ENCODE assay signal across 8 cellular contexts in the genomic region with DNA sequence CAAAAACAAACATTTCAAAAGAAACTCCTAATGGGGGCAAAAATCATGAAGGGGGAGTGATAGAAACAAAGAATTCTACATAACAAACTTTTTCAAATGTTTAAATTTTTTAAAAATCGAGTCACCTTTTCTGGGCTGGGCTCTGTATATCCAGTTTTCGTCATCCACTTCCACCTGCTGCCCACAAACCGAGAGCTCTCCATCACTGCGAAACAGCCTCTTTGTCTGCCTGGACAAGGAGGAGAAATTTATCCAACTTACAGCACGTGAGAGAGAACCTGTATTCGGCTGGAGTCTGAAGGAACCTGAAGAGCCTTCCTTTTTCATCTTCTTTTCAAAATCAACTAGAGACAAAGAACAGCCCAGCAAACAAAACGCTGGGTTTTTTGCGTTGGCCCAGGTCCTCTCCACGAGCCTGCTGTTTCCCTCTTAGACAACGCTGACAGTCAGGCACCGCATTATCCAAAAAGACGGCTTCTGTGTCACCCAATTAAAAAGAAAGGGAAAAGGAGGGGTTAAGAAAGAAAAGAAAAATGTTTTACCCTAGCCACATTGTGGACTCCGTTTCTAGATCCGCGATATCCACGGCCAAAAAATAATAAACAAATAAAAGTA.
DNase-seq lines count a peak whose midpoint lies in the region; ATAC-seq, FAIRE-seq and TF ChIP-seq lines count a peak whose summit lies in the region.

No MANE protein-coding gene starts in this region.

- peak overlapping the region; percentile 79 for H3K27ac ChIP-seq in HepG2 (ENCODE audit: extremely low read length, insufficient read depth, low read length)
- peak overlapping the region; percentile 6 for H3K27ac ChIP-seq in subcutaneous abdominal adipose tissue (ENCODE audit: low read depth, low read length)

- ATAC-seq in HepG2 (no peak), HG03565 (IDR thresholded peaks at IDR 0.05; ENCODE audit: unreplicated experiment) (no peak)

- no peak for DNase-seq in LNCaP clone FGC (ENCODE audit: low read depth)
- peak; percentile 62 for DNase-seq in cerebellar cortex (ENCODE audit: low spot score)
- no peak for DNase-seq in HepG2 (ENCODE audit: low spot score)
- no peak for DNase-seq in islet precursor cell
- no peak for DNase-seq in NCI-H2029 (lab: John Stamatoyannopoulos, UW)
- DNase-seq in GM13976 (ENCODE audit: low spot score): no peak

- H2AFZ ChIP-seq in HepG2 (ENCODE audit: low read length): no peak overlapping the region

- no peak for TF ChIP-seq CTCF in LNCaP clone FGC (IDR thresholded peaks at IDR 0.05; ENCODE audit: control insufficient read depth, extremely low read depth, insufficient read depth)
- TF ChIP-seq CTCF in HepG2 (CRISPR knock-in tag; IDR thresholded peaks at IDR 0.05): no peak
- TF ChIP-seq CTCF in GM13976 (IDR thresholded peaks at IDR 0.05; ENCODE audit: borderline replicate concordance, control extremely low read depth, extremely low read depth, insufficient read depth, missing control alignments): no peak

- H3K4me1 ChIP-seq in HepG2 (ENCODE audit: insufficient read depth, low read length) (peaks cover 45% of the 10 kb centered on the region), subcutaneous abdominal adipose tissue (ENCODE audit: control insufficient read depth in 5 of 5, insufficient read depth in 5 of 5, low read length in 5 of 5) (peaks cover 0 to 19% (median 10%) of the 10 kb centered on the region in 5 donors)

- H3K4me3 ChIP-seq in LNCaP clone FGC (ENCODE audit: low read depth, low read length): peak overlapping the region; percentile 48
- peak overlapping the region; percentile 60 to 84 (median 64) for H3K4me3 ChIP-seq in HepG2 (replicated peaks in 1 of 3; ENCODE audit: insufficient read depth in 1 of 3, low read depth in 2 of 3, low read length in 3 of 3)
- peak overlapping the region; percentile 55 to 64 (median 59) for H3K4me3 ChIP-seq in subcutaneous abdominal adipose tissue (ENCODE audit: low read depth in 1 of 5, low read length in 5 of 5)

- H3K4me2 ChIP-seq in HepG2 (ENCODE audit: low read depth, low read length): peak overlapping the region; percentile 86

- intact Hi-C loops in HepG2 (cut with micrococcal nuclease; ENCODE audit: unreplicated experiment): loop anchor here (1.0 to 5.0 kb wide), 5 partner anchors 17 to 64 kb away; no protein-coding TSS in a partner anchor

- H3K79me2 ChIP-seq in HepG2 (ENCODE audit: insufficient read depth, low read length): peaks cover 57% of the 10 kb centered on the region

- no peak for TF ChIP-seq RAD21 in HepG2 (CRISPR knock-in tag; IDR thresholded peaks at IDR 0.05)

- H3K36me3 ChIP-seq in HepG2 (replicated peaks in 1 of 2; ENCODE audit: control insufficient read depth in 1 of 2, insufficient read depth in 2 of 2, low read length in 2 of 2) (no peaks in the 10 kb centered on the region), subcutaneous abdominal adipose tissue (ENCODE audit: control insufficient read depth in 5 of 5, insufficient read depth in 5 of 5, low read length in 5 of 5) (no peaks in the 10 kb centered on the region)

- no peak for TF ChIP-seq EP300 in HepG2 (IDR thresholded peaks at IDR 0.05; ENCODE audit: low read depth in 2 of 2, low read length in 2 of 2)
- no peak for TF ChIP-seq EP300 in HepG2 (CRISPR knock-in tag; IDR thresholded peaks at IDR 0.05; ENCODE audit: borderline replicate concordance)

- H3K9ac ChIP-seq in HepG2 (ENCODE audit: insufficient read depth, low read depth, low read length) (peak overlapping the region; percentile 78), subcutaneous abdominal adipose tissue (ENCODE audit: low read length in 5 of 5) (peak overlapping the region in 3 of 5 donors; percentile 40 to 56 (median 47))

- CTCF ChIA-PET in HepG2 (lab: Yijun Ruan, JAX; ENCODE audit: low intra/inter-chr PET ratio, low total read pairs): no interaction called here

- peak; percentile 47 for FAIRE-seq in HepG2 (lab: Jason Lieb, UNC)

- H3K9me3 ChIP-seq in HepG2 (ENCODE audit: low read length): no peaks in the 10 kb centered on the region
- H3K9me3 ChIP-seq in subcutaneous abdominal adipose tissue (ENCODE audit: control insufficient read depth in 5 of 5, low read length in 5 of 5): no peaks in the 10 kb centered on the region

- no peaks in the 10 kb centered on the region for H4K20me1 ChIP-seq in HepG2 (ENCODE audit: insufficient read depth, low read length)

- WGBS in HepG2 (ENCODE audit: low lambda C conversion rate): 1% methylated on average over 16 of the region's 16 CpGs

- TF ChIP-seq POLR2A in HepG2 (IDR thresholded peaks at IDR 0.05; ENCODE audit: insufficient read depth in 1 of 2, low read depth in 2 of 2, low read length in 2 of 2): no peak

- H3K27me3 ChIP-seq in HepG2 (ENCODE audit: control insufficient read depth in 1 of 2, insufficient read depth in 2 of 2, low read length in 2 of 2) (no peaks in the 10 kb centered on the region; a peak in 2 of 5 replicates), subcutaneous abdominal adipose tissue (ENCODE audit: control insufficient read depth in 5 of 5, insufficient read depth in 4 of 5, low read length in 5 of 5) (peaks cover 0 to 4% (median 0%) of the 10 kb centered on the region in 5 donors)

- in situ Hi-C loops in HepG2 (cut with HindIII; ENCODE audit: extremely low pct_ligation_motif_present, low pct_unique_long_range_greater_than_20kb) (no loop called here), GM13976 (cut with MboI; ENCODE audit: low sequenced_read_pairs, unreplicated experiment) (no loop called here)

- BruUV-seq in HepG2 (replicated peaks; lab: Mats Ljungman, UMichigan): TSS peak; percentile 69

- POLR2A ChIA-PET in HepG2 (lab: Yijun Ruan, JAX): interaction anchor here (0.9 to 6.9 kb wide), 20 partner anchors 8 to 149 kb away, joined by 3 to 121 read pairs (median 8); partner anchors contain the start of gene NHSL1

TF ChIP-seq in HepG2, 621 proteins besides CTCF, POLR2A, EP300 and RAD21 (continues in another document):
- TF ChIP-seq FLYWCH1 (CRISPR knock-in tag; IDR thresholded peaks at IDR 0.05) (no peak), PBX2 (CRISPR knock-in tag; IDR thresholded peaks at IDR 0.05) (no peak), USF2 (IDR thresholded peaks at IDR 0.05; ENCODE audit: low read depth, low read length) (no peak), USF2 (CRISPR knock-in tag; IDR thresholded peaks at IDR 0.05; ENCODE audit: borderline replicate concordance) (0 out of 2 replicates have a peak, but pooled peaks have one; percentile 1), ARID2 (CRISPR knock-in tag; IDR thresholded peaks at IDR 0.05; ENCODE audit: borderline replicate concordance) (0 out of 2 replicates have a peak, but pooled peaks have one; percentile 5), LCORL (IDR thresholded peaks at IDR 0.05) (no peak), LCORL (CRISPR knock-in tag; IDR thresholded peaks at IDR 0.05) (peak; percentile 1; the same call in 1 of the 2 replicates), ZNF274 (CRISPR knock-in tag; IDR thresholded peaks at IDR 0.05) (no peak), SPEN (CRISPR knock-in tag; IDR thresholded peaks at IDR 0.05; ENCODE audit: low read depth) (no peak), MAFK (conservative IDR thresholded peaks at IDR 0.05 in 1 of 2, IDR thresholded peaks at IDR 0.05 in 1 of 2; ENCODE audit: low read length in 2 of 2) (no peak), KLF16 (CRISPR knock-in tag; IDR thresholded peaks at IDR 0.05) (no peak), CHD2 (IDR thresholded peaks at IDR 0.05; ENCODE audit: low read depth, low read length) (no peak), TGIF2 (CRISPR knock-in tag; IDR thresholded peaks at IDR 0.05) (0 out of 2 replicates have a peak, but pooled peaks have one; percentile 25), ZNF446 (CRISPR knock-in tag; IDR thresholded peaks at IDR 0.05) (0 out of 2 replicates have a peak, but pooled peaks have one; percentile 47), ZNF703 (CRISPR knock-in tag; IDR thresholded peaks at IDR 0.05; ENCODE audit: borderline replicate concordance) (no peak)
- TF ChIP-seq, protein P1, sequence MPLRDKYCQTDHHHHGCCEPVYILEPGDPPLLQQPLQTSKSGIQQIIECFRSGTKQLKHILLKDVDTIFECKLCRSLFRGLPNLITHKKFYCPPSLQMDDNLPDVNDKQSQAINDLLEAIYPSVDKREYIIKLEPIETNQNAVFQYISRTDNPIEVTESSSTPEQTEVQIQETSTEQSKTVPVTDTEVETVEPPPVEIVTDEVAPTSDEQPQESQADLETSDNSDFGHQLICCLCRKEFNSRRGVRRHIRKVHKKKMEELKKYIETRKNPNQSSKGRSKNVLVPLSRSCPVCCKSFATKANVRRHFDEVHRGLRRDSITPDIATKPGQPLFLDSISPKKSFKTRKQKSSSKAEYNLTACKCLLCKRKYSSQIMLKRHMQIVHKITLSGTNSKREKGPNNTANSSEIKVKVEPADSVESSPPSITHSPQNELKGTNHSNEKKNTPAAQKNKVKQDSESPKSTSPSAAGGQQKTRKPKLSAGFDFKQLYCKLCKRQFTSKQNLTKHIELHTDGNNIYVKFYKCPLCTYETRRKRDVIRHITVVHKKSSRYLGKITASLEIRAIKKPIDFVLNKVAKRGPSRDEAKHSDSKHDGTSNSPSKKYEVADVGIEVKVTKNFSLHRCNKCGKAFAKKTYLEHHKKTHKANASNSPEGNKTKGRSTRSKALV (CRISPR knock-in tag; IDR thresholded peaks at IDR 0.05): no peak
